In the genomic region with DNA sequence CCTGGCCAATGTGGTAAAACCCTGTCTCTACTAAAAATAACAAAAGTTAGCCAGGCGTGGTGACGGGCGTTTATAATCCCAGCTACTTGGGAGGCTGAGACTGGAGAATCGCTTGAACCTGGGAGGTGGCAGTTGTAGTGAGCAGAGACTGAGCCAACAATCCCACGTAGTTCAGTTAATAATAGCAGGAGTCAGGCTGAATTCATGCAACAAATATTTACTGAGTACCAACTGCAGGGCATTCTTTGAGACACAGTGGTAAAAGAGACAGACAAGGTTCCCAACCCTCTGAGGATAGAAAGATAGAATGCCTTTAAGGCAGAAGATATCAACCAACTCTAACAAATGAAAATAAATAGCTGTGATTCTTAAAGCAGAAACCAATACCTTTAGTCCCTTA, we compare ENCODE assay signal across 2 cellular contexts.
TF ChIP-seq lines count a peak whose summit lies in the region.

No MANE protein-coding gene starts in this region.

TF ChIP-seq in SK-N-SH treated with all-trans-retinoic acid at 6 μM for 48 hours, 23 proteins besides CTCF, POLR2A, EP300 and RAD21:
- TF ChIP-seq TCF4 (CRISPR knock-in tag; IDR thresholded peaks at IDR 0.05; ENCODE audit: borderline replicate concordance): no peak

TF ChIP-seq in SK-N-SH, 30 proteins besides CTCF, POLR2A, EP300 and RAD21:
- no peak for TF ChIP-seq MXI1 (IDR thresholded peaks at IDR 0.05; ENCODE audit: low read depth, low read length)
- TF ChIP-seq JUND (IDR thresholded peaks at IDR 0.05): no peak
- TF ChIP-seq, protein P1, sequence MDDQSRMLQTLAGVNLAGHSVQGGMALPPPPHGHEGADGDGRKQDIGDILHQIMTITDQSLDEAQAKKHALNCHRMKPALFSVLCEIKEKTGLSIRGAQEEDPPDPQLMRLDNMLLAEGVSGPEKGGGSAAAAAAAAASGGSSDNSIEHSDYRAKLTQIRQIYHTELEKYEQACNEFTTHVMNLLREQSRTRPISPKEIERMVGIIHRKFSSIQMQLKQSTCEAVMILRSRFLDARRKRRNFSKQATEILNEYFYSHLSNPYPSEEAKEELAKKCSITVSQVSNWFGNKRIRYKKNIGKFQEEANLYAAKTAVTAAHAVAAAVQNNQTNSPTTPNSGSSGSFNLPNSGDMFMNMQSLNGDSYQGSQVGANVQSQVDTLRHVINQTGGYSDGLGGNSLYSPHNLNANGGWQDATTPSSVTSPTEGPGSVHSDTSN (IDR thresholded peaks at IDR 0.05): no peak
